In genomic region chr14:105709281-105710118, GRCh38 we compare ENCODE assay signal across 30 cellular contexts.
DNase-seq lines count a peak whose midpoint lies in the region; ATAC-seq, FAIRE-seq and TF ChIP-seq lines count a peak whose summit lies in the region.
"Had no signal": no experiment of that assay in that cellular context is flagged by ENCODE, and none has a peak within 500 bp of the region (broad histone marks: within the 10 kb centered on the region; RNA-seq: fewer than 3 reads in every experiment).

No MANE protein-coding gene starts in this region.

- peak overlapping the region; percentile 52 for H3K9ac ChIP-seq in GM12878 (ENCODE audit: control insufficient read depth, insufficient read depth, low read length)
- H3K9ac ChIP-seq: BLaER1 treated with 17β-estradiol and CSF1 and Interleukin-3, amounts not matched to agents 10 nM and 100 nM had no signal

- BruUV-seq in GM12878 (replicated peaks; lab: Mats Ljungman, UMichigan): no TSS peak

- H3K4me3 ChIP-seq in A549 (no peak overlapping the region), HEK293 (ENCODE audit: low read depth, low read length) (no peak overlapping the region), GM12878 (no peak overlapping the region), osteoblast (ENCODE audit: insufficient read depth, low read length) (no peak overlapping the region), testis (no peak overlapping the region)
- H3K4me3 ChIP-seq: BLaER1 treated with 17β-estradiol and CSF1 and Interleukin-3, amounts not matched to agents 10 nM and 100 nM; body of pancreas; smooth muscle cell had no signal

- TF ChIP-seq POLR2A in A549 (IDR thresholded peaks at IDR 0.05; ENCODE audit: low read length): no peak
- no peak for TF ChIP-seq POLR2A in GM12878 (IDR thresholded peaks at IDR 0.05; ENCODE audit: low read depth, low read length)
- no peak for TF ChIP-seq POLR2A in testis (IDR thresholded peaks at IDR 0.05)

- peak; percentile 7 to 20; a peak in 3 of 6 replicates for ATAC-seq in A549
- no peak for ATAC-seq in GM12878
- ATAC-seq: body of pancreas; left cardiac atrium; stimulated activated naive CD8-positive, alpha-beta T cell treated with anti-CD3 and anti-CD28 coated beads, Interleukin-15, amount 100 ng/mL, for 72 hours had no signal

- intact Hi-C loops in GM12878 (cut with micrococcal nuclease; ENCODE audit: unreplicated experiment) (loop anchor here (10.0 kb wide), 1 partner anchor 565 kb away; no protein-coding TSS in a partner anchor), testis (cut with DNase I; ENCODE audit: low total_unique reads) (no loop called here)

- TF ChIP-seq RAD21 in A549 (conservative IDR thresholded peaks at IDR 0.05 in 1 of 2, IDR thresholded peaks at IDR 0.05 in 1 of 2) (no peak), GM12878 (IDR thresholded peaks at IDR 0.05; ENCODE audit: insufficient read depth, low read depth, low read length) (no peak)

- POLR2A ChIA-PET in A549 (lab: Yijun Ruan, JAX) (no interaction called here), HEK293 (lab: Yijun Ruan, JAX) (interaction anchor here (0.9 kb wide), 1 partner anchor 39 kb away, joined by 3 read pairs; no protein-coding TSS in a partner anchor), GM12878 (lab: Charles Lee) (no interaction called here)

- WGBS in A549 (ENCODE audit: missing lambda C conversion rate): 53% methylated on average over 3 of the region's 6 CpGs
- 25% methylated on average over 4 of the region's 6 CpGs for WGBS in GM12878 (ENCODE audit: insufficient coverage, insufficient replicate concordance, low lambda C conversion rate, missing lambda C conversion rate)
- 84 to 90% methylated on average over 2 to 6 of the region's 6 CpGs for WGBS in testis, 2 donors

- in situ Hi-C loops in GM12878 (cut with MboI): loop anchor here (10.0 kb wide), 2 partner anchors 125 to 565 kb away; no protein-coding TSS in a partner anchor

- TF ChIP-seq CTCF in A549 (IDR thresholded peaks at IDR 0.05): no peak
- no peak for TF ChIP-seq CTCF in HEK293 (tag by site-specific recombination; IDR thresholded peaks at IDR 0.05)
- no peak for TF ChIP-seq CTCF in GM12878 (IDR thresholded peaks at IDR 0.05 in 2 of 3, conservative IDR thresholded peaks at IDR 0.05 in 1 of 3; ENCODE audit: control insufficient read depth in 2 of 3, extremely low read depth in 1 of 3, insufficient read depth in 1 of 3, low read depth in 3 of 3, low read length in 3 of 3)
- no peak for TF ChIP-seq CTCF in osteoblast (IDR thresholded peaks at IDR 0.05; ENCODE audit: extremely low read depth, low read depth, low read length)
- TF ChIP-seq CTCF in testis (IDR thresholded peaks at IDR 0.05): no peak

- peaks cover 24% of the 10 kb centered on the region for H3K79me2 ChIP-seq in GM12878 (ENCODE audit: control insufficient read depth, insufficient read depth, low read length)
- H3K79me2 ChIP-seq in osteoblast (ENCODE audit: insufficient read depth, low read length): no peaks in the 10 kb centered on the region

- H2AFZ ChIP-seq in GM12878 (ENCODE audit: control insufficient read depth, low read depth, low read length) (no peak overlapping the region), osteoblast (ENCODE audit: low read length) (no peak overlapping the region)

- H3K4me1 ChIP-seq in A549 (no peaks in the 10 kb centered on the region), HEK293 (ENCODE audit: control insufficient read depth, insufficient read depth, low read length) (no peaks in the 10 kb centered on the region), GM12878 (ENCODE audit: control insufficient read depth, insufficient read depth, low read length) (peaks cover 15% of the 10 kb centered on the region), osteoblast (ENCODE audit: insufficient read depth, low read length) (no peaks in the 10 kb centered on the region), testis (no peaks in the 10 kb centered on the region)
- H3K4me1 ChIP-seq: body of pancreas, Caco-2 had no signal

- no peak overlapping the region for H3K4me2 ChIP-seq in A549
- H3K4me2 ChIP-seq in GM12878 (ENCODE audit: control insufficient read depth, insufficient read depth): peak overlapping the region; percentile 26
- H3K4me2 ChIP-seq in osteoblast (ENCODE audit: insufficient read depth, low read length): no peak overlapping the region
- H3K4me2 ChIP-seq: smooth muscle cell had no signal

- FAIRE-seq in A549 (lab: Jason Lieb, UNC): no peak
- FAIRE-seq in GM12878 (lab: Jason Lieb, UNC): peak; percentile 61
- FAIRE-seq: GM12892 had no signal

- H3K27ac ChIP-seq in A549: no peak overlapping the region
- H3K27ac ChIP-seq in HEK293 (ENCODE audit: extremely low read depth, low read depth, low read length): no peak overlapping the region
- peak overlapping the region; percentile 74 for H3K27ac ChIP-seq in GM12878 (ENCODE audit: control insufficient read depth, insufficient read depth)
- no peak overlapping the region for H3K27ac ChIP-seq in osteoblast (ENCODE audit: low read depth, low read length)
- H3K27ac ChIP-seq in testis: no peak overlapping the region
- H3K27ac ChIP-seq: body of pancreas, epithelial cell of prostate had no signal

- H3K9me3 ChIP-seq in A549 (no peaks in the 10 kb centered on the region; the same call in 2 of the 3 replicates), HEK293 (ENCODE audit: control insufficient read depth, insufficient read depth, low read depth, low read length) (no peaks in the 10 kb centered on the region), GM12878 (replicated peaks; ENCODE audit: control insufficient read depth, insufficient read depth, low read length) (no peaks in the 10 kb centered on the region; the same call in 2 of the 3 replicates), osteoblast (ENCODE audit: low read depth, low read length) (no peaks in the 10 kb centered on the region), testis (no peaks in the 10 kb centered on the region)
- H3K9me3 ChIP-seq: BLaER1 treated with 17β-estradiol and CSF1 and Interleukin-3, amounts not matched to agents 10 nM and 100 nM; body of pancreas; Caco-2 had no signal

- TF ChIP-seq EP300 in A549 (IDR thresholded peaks at IDR 0.05) (no peak), GM12878 (IDR thresholded peaks at IDR 0.05; ENCODE audit: borderline replicate concordance in 1 of 2, control insufficient read depth in 1 of 2, low read depth in 2 of 2, low read length in 2 of 2) (no peak)

- H4K20me1 ChIP-seq in GM12878 (ENCODE audit: control insufficient read depth, insufficient read depth): no peaks in the 10 kb centered on the region; the same call in 1 of the 2 replicates
- H4K20me1 ChIP-seq in osteoblast (ENCODE audit: insufficient read depth, low read length): no peaks in the 10 kb centered on the region
- H4K20me1 ChIP-seq: BLaER1 treated with 17β-estradiol and CSF1 and Interleukin-3, amounts not matched to agents 10 nM and 100 nM had no signal

- H3K36me3 ChIP-seq in HEK293 (ENCODE audit: control insufficient read depth in 2 of 2, insufficient read depth in 1 of 2, low read length in 2 of 2) (no peaks in the 10 kb centered on the region), GM12878 (ENCODE audit: control insufficient read depth in 2 of 2, insufficient read depth in 2 of 2, low read length in 1 of 2) (no peaks in the 10 kb centered on the region), osteoblast (ENCODE audit: insufficient read depth, low read length) (no peaks in the 10 kb centered on the region), testis (ENCODE audit: low read depth, missing control alignments) (no peaks in the 10 kb centered on the region)
- H3K36me3 ChIP-seq: BLaER1 treated with 17β-estradiol and CSF1 and Interleukin-3, amounts not matched to agents 10 nM and 100 nM had no signal

- SMC1A ChIA-PET in GM12878 (lab: Charles Lee; ENCODE audit: uncharacterized antibody, unreplicated experiment): interaction anchor here (1.3 to 2.2 kb wide), 2 partner anchors 568 to 599 kb away, joined by 4 to 5 read pairs; no protein-coding TSS in a partner anchor

- no peaks in the 10 kb centered on the region for H3K27me3 ChIP-seq in GM12878 (replicated peaks in 1 of 2; ENCODE audit: control insufficient read depth in 2 of 2, insufficient read depth in 2 of 2, low read length in 1 of 2)
- no peaks in the 10 kb centered on the region for H3K27me3 ChIP-seq in osteoblast (ENCODE audit: insufficient read depth, low read length)
- no peaks in the 10 kb centered on the region for H3K27me3 ChIP-seq in testis
- H3K27me3 ChIP-seq: BLaER1 treated with 17β-estradiol and CSF1 and Interleukin-3, amounts not matched to agents 10 nM and 100 nM; body of pancreas had no signal

- CTCF ChIA-PET in A549 (lab: Yijun Ruan, JAX) (no interaction called here), HEK293 (lab: Yijun Ruan, JAX) (interaction anchor here (0.6 kb wide), 1 partner anchor 1173 kb away, joined by 3 read pairs; no protein-coding TSS in a partner anchor), GM12878 (lab: Yijun Ruan, JAX) (interaction anchor here (0.6 to 2.2 kb wide), 7 partner anchors 121 to 823 kb away, joined by 3 to 10 read pairs (median 3); no protein-coding TSS in a partner anchor)

- DNase-seq in A549 (ENCODE audit: low read depth in 1 of 2, low spot score in 1 of 2) (no peak), GM12878 (ENCODE audit: low read depth, low spot score) (no peak), osteoblast (ENCODE audit: insufficient read length, low spot score, missing footprints) (peak; percentile 85), dermis blood vessel endothelial cell (no peak), H4 (ENCODE audit: low spot score) (no peak), NCI-H345 treated with DMSO at 0.1 percent for 48 hours (lab: John Stamatoyannopoulos, UW; ENCODE audit: unreplicated experiment) (no peak), testis (no peak)
- DNase-seq: activated CD4-positive, alpha-beta T cell treated with anti-CD3 and anti-CD28 coated beads, Interleukin-2, amount 50 U/mL, for 48 hours; activated effector memory CD4-positive, alpha-beta T cell treated with anti-CD3 and anti-CD28 coated beads, Interleukin-2, amount 50 U/mL, for 16 hours; body of pancreas; DND-41; effector CD4-positive, alpha-beta T cell; IMR-90; left cardiac atrium; mesendoderm; naive B cell; NCI-H1105 treated with DMSO at 0.1 percent for 48 hours; NCI-H2029; NCI-H2227 treated with DMSO at 0.1 percent for 48 hours; NCI-H748 treated with DMSO at 0.1 percent for 48 hours; occipital lobe; SHP77; stimulated activated CD4-positive, alpha-beta T cell treated with anti-CD3 and anti-CD28 coated beads, Interleukin-2, amount 100 ng/mL, for 48 hours had no signal

- RAD21 ChIA-PET in GM12878 (lab: Charles Lee; ENCODE audit: unreplicated experiment): interaction anchor here (1.2 to 2.5 kb wide), 4 partner anchors 32 to 568 kb away, joined by 3 to 10 read pairs (median 4); no protein-coding TSS in a partner anchor

TF ChIP-seq in A549, 52 proteins besides CTCF, POLR2A, EP300 and RAD21 (continues in another document):
- TF ChIP-seq CEBPB (IDR thresholded peaks at IDR 0.05) (no peak), CHD2 (IDR thresholded peaks at IDR 0.05; ENCODE audit: low read length, partially characterized antibody) (no peak), RARB (CRISPR knock-in tag; IDR thresholded peaks at IDR 0.05) (no peak)
